8 cellular contexts compared by ENCODE assay signal in the genomic region with DNA sequence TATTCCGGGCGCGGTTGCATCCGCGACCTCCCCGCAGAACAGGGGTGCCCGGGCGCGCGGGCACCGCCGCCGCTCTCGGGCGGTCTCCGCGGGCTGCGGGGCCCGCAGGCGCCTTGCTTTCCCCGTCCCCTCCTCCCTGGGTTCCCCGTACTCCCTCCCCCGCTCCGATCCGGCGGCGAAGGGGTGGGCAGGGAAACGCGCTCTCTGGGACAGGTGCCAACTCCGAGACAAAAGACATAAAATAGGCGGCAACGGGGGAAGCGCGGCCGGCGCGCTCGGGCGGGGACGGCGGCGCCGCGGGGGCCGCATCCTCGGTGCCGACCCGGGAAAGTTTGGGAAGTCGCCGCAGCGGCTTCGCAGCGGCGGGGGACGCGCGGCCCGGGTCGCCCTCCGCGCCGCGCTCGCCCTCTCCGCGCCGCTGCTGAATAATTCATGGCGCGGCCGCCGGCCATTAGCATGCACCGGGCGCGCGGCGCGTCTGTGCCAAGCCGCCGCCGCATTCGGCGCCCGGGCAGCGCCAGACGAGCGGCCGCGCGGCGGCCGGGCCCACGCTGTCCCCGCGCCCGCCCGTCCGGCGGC.
DNase-seq lines count a peak whose midpoint lies in the region; FAIRE-seq and TF ChIP-seq lines count a peak whose summit lies in the region.

No MANE protein-coding gene starts in this region.

- CTCF ChIA-PET in GM10248 (lab: Yijun Ruan, JAX), result interaction anchor here (2.7 kb wide), 1 partner anchor 65 kb away, joined by 12 read pairs; no protein-coding TSS in a partner anchor

- H3K4me2 ChIP-seq in hepatocyte, result peak overlapping the region; percentile 93

- in situ Hi-C loops in astrocyte of the cerebellum (cut with HindIII; ENCODE audit: low sequenced_read_pairs), result loop anchor here (10.0 kb wide), 1 partner anchor 67 kb away; no protein-coding TSS in a partner anchor

- H3K9me3 ChIP-seq in KOPT-K1 (ENCODE audit: insufficient read depth, low read length, poor library complexity, severe bottlenecking) (no peaks in the 10 kb centered on the region), hepatocyte (ENCODE audit: low read depth) (no peaks in the 10 kb centered on the region)

- peak overlapping the region; percentile 100 for H3K27ac ChIP-seq in KOPT-K1 (ENCODE audit: low read depth, low read length, poor library complexity, severe bottlenecking)
- peak overlapping the region; percentile 83 for H3K27ac ChIP-seq in hepatocyte

- peaks cover 47% of the 10 kb centered on the region for H3K27me3 ChIP-seq in hepatocyte

- H2AFZ ChIP-seq in hepatocyte, result peak overlapping the region; percentile 76

- peaks cover 18% of the 10 kb centered on the region for H3K4me1 ChIP-seq in hepatocyte (ENCODE audit: insufficient read depth)

- H3K9me2 ChIP-seq in hepatocyte (replicated peaks; ENCODE audit: insufficient read depth), result no peaks in the 10 kb centered on the region

- no peak for TF ChIP-seq POLR2A in GM12891 (IDR thresholded peaks at IDR 0.05; ENCODE audit: low read depth, low read length)

- POLR2A ChIA-PET in GM10248 (lab: Yijun Ruan, JAX), result no interaction called here

- TF ChIP-seq CTCF in GM12865 (IDR thresholded peaks at IDR 0.05; ENCODE audit: insufficient read depth, low read depth, low read length, missing control alignments) (no peak), astrocyte of the cerebellum (IDR thresholded peaks at IDR 0.05; ENCODE audit: low read depth, low read length, missing control alignments) (no peak), hepatocyte (IDR thresholded peaks at IDR 0.05; ENCODE audit: poor library complexity) (no peak), GM10248 (IDR thresholded peaks at IDR 0.05; ENCODE audit: control extremely low read depth, extremely low read depth, low read depth, missing control alignments) (no peak)

- WGBS in hepatocyte (ENCODE audit: low lambda C conversion rate, missing lambda C conversion rate), result 1% methylated on average over 28 of the region's 98 CpGs

- H3K36me3 ChIP-seq in KOPT-K1 (ENCODE audit: insufficient read depth, low read length), result peaks cover 30% of the 10 kb centered on the region
- H3K36me3 ChIP-seq in hepatocyte (replicated peaks; ENCODE audit: insufficient read depth, low read depth), result no peaks in the 10 kb centered on the region

- peaks cover 34% of the 10 kb centered on the region for H4K20me1 ChIP-seq in hepatocyte (ENCODE audit: insufficient read depth, poor library complexity, severe bottlenecking)

- FAIRE-seq in GM12891 (lab: Jason Lieb, UNC), result no peak

- peaks cover 41% of the 10 kb centered on the region for H3K79me2 ChIP-seq in hepatocyte

- peak; percentile 83 for DNase-seq in GM12865 (ENCODE audit: low read depth)
- DNase-seq in SKM-1 treated with dmso at 0.1 percent for 144 hours (lab: John Stamatoyannopoulos, UW; ENCODE audit: unreplicated experiment), result peak; percentile 61
- peak; percentile 95 for DNase-seq in astrocyte of the cerebellum (ENCODE audit: low read depth)
- DNase-seq in hepatocyte (ENCODE audit: low spot score), result peak; percentile 79
- peak; percentile 85 for DNase-seq in pulmonary artery endothelial cell (ENCODE audit: low read depth, low spot score)
- no peak for DNase-seq in GM12891 (ENCODE audit: insufficient read length, low spot score)
- DNase-seq in GM10248 (ENCODE audit: extremely low spot score), result no peak

- H3K4me3 ChIP-seq in GM12865 (ENCODE audit: low read depth, low read length) (peak overlapping the region; percentile 72), astrocyte of the cerebellum (ENCODE audit: low read depth, low read length) (peak overlapping the region; percentile 98), hepatocyte (peak overlapping the region; percentile 88)

TF ChIP-seq in GM12891, 5 proteins besides CTCF, POLR2A, EP300 and RAD21:
- no peak for TF ChIP-seq TAF1 (IDR thresholded peaks at IDR 0.05; ENCODE audit: low read depth, low read length)
- no peak for TF ChIP-seq SPI1 (IDR thresholded peaks at IDR 0.05; ENCODE audit: low read depth, low read length)
- no peak for TF ChIP-seq PAX5 (IDR thresholded peaks at IDR 0.05; ENCODE audit: insufficient read depth, low read length, severe bottlenecking)
- TF ChIP-seq POLR2AphosphoS5 (IDR thresholded peaks at IDR 0.05; ENCODE audit: low read depth, low read length), result no peak
- no peak for TF ChIP-seq POU2F2 (IDR thresholded peaks at IDR 0.05; ENCODE audit: low read depth, low read length)

Comparison
In these comparisons a context has a peak if more than half of its experiments do, and no peak if none do; other contexts are left out.
1. DNase-seq: peak in GM12865 (single experiment), SKM-1 treated with dmso at 0.1 percent for 144 hours (single experiment), astrocyte of the cerebellum (single experiment), hepatocyte (single experiment) and pulmonary artery endothelial cell (single experiment); none in GM12891 (single experiment) and GM10248 (single experiment).
2. Peak in every context shown above with its lines, with median percentiles within 50 percentile points of each other: H3K4me3 ChIP-seq.